In genomic region chr5:76441101-76441500, GRCh38 we compare ENCODE assay signal across 25 cellular contexts.
"Had no signal": no experiment of that assay in that cellular context is flagged by ENCODE, and none has a peak within 500 bp of the region (broad histone marks: within the 10 kb centered on the region; RNA-seq: fewer than 3 reads in every experiment).

No MANE protein-coding gene starts in this region.

- H3K27me3 ChIP-seq: neural progenitor cell, neutrophil, right atrium auricular region, right lobe of liver, stomach, testis, thyroid gland, transverse colon, upper lobe of left lung, vagina had no signal

- H3K27ac ChIP-seq: left ventricle myocardium inferior, neural progenitor cell, neutrophil, right atrium auricular region, right lobe of liver, stomach, testis, thyroid gland, transverse colon, upper lobe of left lung, vagina had no signal

- H2AFZ ChIP-seq: neural progenitor cell had no signal

- H3K4me1 ChIP-seq: left ventricle myocardium inferior, neural progenitor cell, right atrium auricular region, testis, transverse colon, upper lobe of left lung, vagina had no signal

- H3K27me3 Mint-ChIP-seq: naive B cell; progenitor cell of endocrine pancreas; stimulated activated naive B cell treated with anti-CD40 and anti-IgM and Interleukin-4, amounts not matched to agents 10 μg/mL and 1 μg/mL and 100 μg/mL, for 72 hours had no signal

- H3K4me1 Mint-ChIP-seq: naive B cell; neural progenitor cell; stimulated activated naive B cell treated with anti-CD40 and anti-IgM and Interleukin-4, amounts not matched to agents 10 μg/mL and 1 μg/mL and 100 μg/mL, for 72 hours had no signal

- H3K36me3 Mint-ChIP-seq: neural progenitor cell had no signal

- H3K27ac Mint-ChIP-seq: mesothelial cell of epicardium; naive B cell; neural progenitor cell; progenitor cell of endocrine pancreas; stimulated activated naive B cell treated with anti-CD40 and anti-IgM and Interleukin-4, amounts not matched to agents 10 μg/mL and 1 μg/mL and 100 μg/mL, for 72 hours had no signal

- H3K4me2 ChIP-seq: neural progenitor cell, smooth muscle cell had no signal

- H3K9ac ChIP-seq: neural progenitor cell had no signal

- H3K4me3 Mint-ChIP-seq: mesothelial cell of epicardium; naive B cell; nephron; neural progenitor cell; stimulated activated naive B cell treated with anti-CD40 and anti-IgM and Interleukin-4, amounts not matched to agents 10 μg/mL and 1 μg/mL and 100 μg/mL, for 72 hours had no signal

- DNase-seq: hippocampal formation; kidney; left ventricle myocardium inferior; mesendoderm; naive B cell; occipital lobe; right lobe of liver; stimulated activated CD4-positive, alpha-beta T cell treated with anti-CD3 and anti-CD28 coated beads, Interleukin-2, amount 100 ng/mL, for 24 hours; stimulated activated CD4-positive, alpha-beta T cell treated with anti-CD3 and anti-CD28 coated beads, Interleukin-4, amount 100 ng/mL, for 1 hour; stimulated activated naive B cell treated with anti-CD40 and anti-IgM and Interleukin-4, amounts not matched to agents 10 μg/mL and 1 μg/mL and 100 μg/mL, for 72 hours; stimulated activated naive CD8-positive, alpha-beta T cell treated with anti-CD3 and anti-CD28 coated beads, Interleukin-15, Interleukin-2, amounts not matched to agents 100 U/mL and 50 U/mL, for 24 hours; stomach; testis; thyroid gland; transverse colon; upper lobe of left lung had no signal

- H3K36me3 ChIP-seq: left ventricle myocardium inferior, right atrium auricular region, right lobe of liver, stomach, thyroid gland, transverse colon, upper lobe of left lung, vagina had no signal

- H3K9me3 ChIP-seq: neutrophil, right lobe of liver, stomach, testis, thyroid gland, upper lobe of left lung, vagina had no signal

- ATAC-seq: right lobe of liver; stimulated activated naive B cell treated with anti-CD40 and anti-IgM and Interleukin-4, amounts not matched to agents 10 μg/mL and 1 μg/mL and 100 μg/mL, for 72 hours; stimulated activated naive CD8-positive, alpha-beta T cell treated with anti-CD3 and anti-CD28 coated beads, Interleukin-15, Interleukin-2, amounts not matched to agents 100 U/mL and 50 U/mL, for 24 hours had no signal

- H3K4me3 ChIP-seq: left ventricle myocardium inferior, lung, neural progenitor cell, right atrium auricular region, right lobe of liver, smooth muscle cell, stomach, testis, thyroid gland, transverse colon, upper lobe of left lung, vagina had no signal
